2 cellular contexts compared by ENCODE assay signal in genomic region chr13:21675095-21676007, GRCh38.
TF ChIP-seq lines count a peak whose summit lies in the region.

No MANE protein-coding gene starts in this region.

TF ChIP-seq in HEK293, 187 proteins besides CTCF, POLR2A, EP300 and RAD21 (continued from another document and continues in another):
- TF ChIP-seq ZNF660 (tag by site-specific recombination; IDR thresholded peaks at IDR 0.05) (0 out of 2 replicates have a peak, but pooled peaks have one; percentile 46), ELK4 (IDR thresholded peaks at IDR 0.05; ENCODE audit: borderline replicate concordance, low read depth, low read length) (no peak), ZNF211 (tag by site-specific recombination; IDR thresholded peaks at IDR 0.05; ENCODE audit: low read depth) (no peak), ZSCAN23 (tag by site-specific recombination; IDR thresholded peaks at IDR 0.05) (no peak), ZNF146 (tag by site-specific recombination; IDR thresholded peaks at IDR 0.05) (no peak), ZNF404 (tag by site-specific recombination; IDR thresholded peaks at IDR 0.05) (no peak), ZNF558 (tag by site-specific recombination; IDR thresholded peaks at IDR 0.05) (no peak), ATF2 (tag by site-specific recombination; IDR thresholded peaks at IDR 0.05; ENCODE audit: low read depth) (no peak), ZNF292 (tag by site-specific recombination; IDR thresholded peaks at IDR 0.05; ENCODE audit: borderline replicate concordance, low read depth) (no peak), ZNF791 (tag by site-specific recombination; IDR thresholded peaks at IDR 0.05) (no peak), ZFP41 (tag by site-specific recombination; IDR thresholded peaks at IDR 0.05; ENCODE audit: borderline replicate concordance) (no peak), ZNF580 (tag by site-specific recombination; IDR thresholded peaks at IDR 0.05) (peak; percentile 71), ZNF324 (tag by site-specific recombination; IDR thresholded peaks at IDR 0.05) (no peak), ZSCAN30 (tag by site-specific recombination; IDR thresholded peaks at IDR 0.05) (peak; percentile 19; the same call in 1 of the 2 replicates), SP7 (tag by site-specific recombination; IDR thresholded peaks at IDR 0.05) (peak; percentile 84), INSM2 (tag by site-specific recombination; IDR thresholded peaks at IDR 0.05) (no peak), PRDM10 (tag by site-specific recombination; IDR thresholded peaks at IDR 0.05) (peak; percentile 28), ZNF544 (tag by site-specific recombination; IDR thresholded peaks at IDR 0.05) (no peak), GLIS2 (tag by site-specific recombination; IDR thresholded peaks at IDR 0.05) (peak; percentile 37; the same call in 1 of the 2 replicates), ZNF596 (tag by site-specific recombination; IDR thresholded peaks at IDR 0.05) (no peak), ZNF23 (tag by site-specific recombination; IDR thresholded peaks at IDR 0.05; ENCODE audit: borderline replicate concordance) (no peak), ZBTB6 (tag by site-specific recombination; IDR thresholded peaks at IDR 0.05) (no peak)

TF ChIP-seq in HepG2, 621 proteins besides CTCF, POLR2A, EP300 and RAD21:
- TF ChIP-seq PATZ1 (CRISPR knock-in tag; IDR thresholded peaks at IDR 0.05), result peak; percentile 25; the same call in 1 of the 2 replicates
- no peak for TF ChIP-seq RAD51 (IDR thresholded peaks at IDR 0.05; ENCODE audit: borderline replicate concordance)
- TF ChIP-seq HNRNPK (IDR thresholded peaks at IDR 0.05; ENCODE audit: low read depth, low read length, poor library complexity, severe bottlenecking), result peak; percentile 93
- 0 out of 2 replicates have a peak, but pooled peaks have one; percentile 41 for TF ChIP-seq PCBP1 (IDR thresholded peaks at IDR 0.05; ENCODE audit: borderline replicate concordance, low read depth, low read length)
- peak; percentile 14 for TF ChIP-seq HNRNPLL (IDR thresholded peaks at IDR 0.05; ENCODE audit: low read depth, low read length, poor library complexity, severe bottlenecking)
- peak; percentile 84 for TF ChIP-seq EZH2 (conservative IDR thresholded peaks at IDR 0.05; ENCODE audit: low read depth, low read length)
